In the genomic region with DNA sequence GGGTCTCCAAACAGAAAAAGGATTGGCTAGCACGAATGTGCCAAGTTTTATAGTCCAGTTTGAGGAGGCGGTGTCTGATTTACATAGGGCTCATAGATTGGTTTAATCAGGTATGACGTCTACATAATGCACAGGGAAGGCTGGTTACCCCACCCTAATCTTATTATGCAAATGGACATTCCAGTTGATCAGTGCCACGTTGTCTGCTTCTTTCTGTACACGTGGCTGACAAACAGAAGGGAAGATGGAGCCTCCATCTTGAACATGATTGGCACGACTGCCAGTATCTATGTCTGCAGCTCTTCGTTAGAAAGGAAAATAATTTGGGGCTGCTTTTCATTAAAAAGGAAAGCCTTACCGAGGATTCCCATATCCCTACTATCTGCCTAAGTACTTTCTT, we compare ENCODE assay signal across 16 cellular contexts.
"Had no signal": no experiment of that assay in that cellular context is flagged by ENCODE, and none has a peak within 500 bp of the region (broad histone marks: within the 10 kb centered on the region; RNA-seq: fewer than 3 reads in every experiment).

No MANE protein-coding gene starts in this region.

- H3K9me3 Mint-ChIP-seq: activated CD4-positive, alpha-beta T cell treated with anti-CD3 and anti-CD28 coated beads, Interleukin-2, amount 10 ng/mL, durations not matched to agents 24 days and 14 days; activated CD8-positive, alpha-beta T cell treated with anti-CD3 and anti-CD28 coated beads for 36 hours; activated naive CD4-positive, alpha-beta T cell treated with anti-CD3 and anti-CD28 coated beads, Interleukin-2, amount 10 ng/mL, durations not matched to agents 7 days and 5 days; activated T-cell treated with anti-CD3 and anti-CD28 coated beads, Interleukin-2, amount 50 U/mL, for 24 hours; activated T-helper 2 cell treated with anti-CD3 and anti-CD28 coated beads, Interferon-gamma antibody, Interleukin-2, Interleukin-4, amounts not matched to agents 10 μg/mL and 5 μg/mL and 100 μg/mL, durations not matched to agents 14 hours and 24 hours and 36 hours; stimulated activated memory B cell treated with anti-CD40 and anti-IgM and Interleukin-4, amounts not matched to agents 10 μg/mL and 1 μg/mL and 100 μg/mL, for 72 hours had no signal

- DNase-seq: activated CD4-positive, alpha-beta T cell treated with anti-CD3 and anti-CD28 coated beads, Interleukin-2, amount 10 ng/mL, durations not matched to agents 24 days and 14 days; activated CD8-positive, alpha-beta T cell treated with anti-CD3 and anti-CD28 coated beads for 36 hours; activated naive CD4-positive, alpha-beta T cell treated with anti-CD3 and anti-CD28 coated beads, Interleukin-2, amount 10 ng/mL, durations not matched to agents 7 days and 5 days; activated T-cell treated with anti-CD3 and anti-CD28 coated beads, Interleukin-2, amount 50 U/mL, for 24 hours; cerebellar nuclear complex; effector CD8-positive, alpha-beta T cell; mesenchymal stem cell; naive thymus-derived CD4-positive, alpha-beta T cell; ovary; stimulated activated CD4-positive, alpha-beta T cell treated with anti-CD3 and anti-CD28 coated beads, Interleukin-4, amount 100 ng/mL, for 24 hours; thyroid gland had no signal

- H3K27me3 Mint-ChIP-seq: activated CD4-positive, alpha-beta T cell treated with anti-CD3 and anti-CD28 coated beads, Interleukin-2, amount 10 ng/mL, durations not matched to agents 24 days and 14 days; activated CD8-positive, alpha-beta T cell treated with anti-CD3 and anti-CD28 coated beads for 36 hours; activated naive CD4-positive, alpha-beta T cell treated with anti-CD3 and anti-CD28 coated beads, Interleukin-2, amount 10 ng/mL, durations not matched to agents 7 days and 5 days; activated T-cell treated with anti-CD3 and anti-CD28 coated beads, Interleukin-2, amount 50 U/mL, for 24 hours; stimulated activated memory B cell treated with anti-CD40 and anti-IgM and Interleukin-4, amounts not matched to agents 10 μg/mL and 1 μg/mL and 100 μg/mL, for 72 hours had no signal

- H3K27ac Mint-ChIP-seq: activated CD4-positive, alpha-beta T cell treated with anti-CD3 and anti-CD28 coated beads, Interleukin-2, amount 10 ng/mL, durations not matched to agents 24 days and 14 days; activated CD8-positive, alpha-beta T cell treated with anti-CD3 and anti-CD28 coated beads for 36 hours; activated naive CD4-positive, alpha-beta T cell treated with anti-CD3 and anti-CD28 coated beads, Interleukin-2, amount 10 ng/mL, durations not matched to agents 7 days and 5 days; activated T-cell treated with anti-CD3 and anti-CD28 coated beads, Interleukin-2, amount 50 U/mL, for 24 hours; activated T-helper 2 cell treated with anti-CD3 and anti-CD28 coated beads, Interferon-gamma antibody, Interleukin-2, Interleukin-4, amounts not matched to agents 10 μg/mL and 5 μg/mL and 100 μg/mL, durations not matched to agents 14 hours and 24 hours and 36 hours; naive thymus-derived CD4-positive, alpha-beta T cell; stimulated activated memory B cell treated with anti-CD40 and anti-IgM and Interleukin-4, amounts not matched to agents 10 μg/mL and 1 μg/mL and 100 μg/mL, for 72 hours had no signal

- H3K27ac ChIP-seq: ascending aorta, breast epithelium, hepatocyte, ovary, thyroid gland had no signal

- H3K36me3 Mint-ChIP-seq: activated naive CD4-positive, alpha-beta T cell treated with anti-CD3 and anti-CD28 coated beads, Interleukin-2, amount 10 ng/mL, durations not matched to agents 7 days and 5 days had no signal

- H3K4me3 Mint-ChIP-seq: activated CD4-positive, alpha-beta T cell treated with anti-CD3 and anti-CD28 coated beads, Interleukin-2, amount 10 ng/mL, durations not matched to agents 24 days and 14 days; activated CD8-positive, alpha-beta T cell treated with anti-CD3 and anti-CD28 coated beads for 36 hours; activated naive CD4-positive, alpha-beta T cell treated with anti-CD3 and anti-CD28 coated beads, Interleukin-2, amount 10 ng/mL, durations not matched to agents 7 days and 5 days; activated T-cell treated with anti-CD3 and anti-CD28 coated beads, Interleukin-2, amount 50 U/mL, for 24 hours; naive thymus-derived CD4-positive, alpha-beta T cell; stimulated activated memory B cell treated with anti-CD40 and anti-IgM and Interleukin-4, amounts not matched to agents 10 μg/mL and 1 μg/mL and 100 μg/mL, for 72 hours had no signal
